8 cellular contexts compared by ENCODE assay signal in the genomic region with DNA sequence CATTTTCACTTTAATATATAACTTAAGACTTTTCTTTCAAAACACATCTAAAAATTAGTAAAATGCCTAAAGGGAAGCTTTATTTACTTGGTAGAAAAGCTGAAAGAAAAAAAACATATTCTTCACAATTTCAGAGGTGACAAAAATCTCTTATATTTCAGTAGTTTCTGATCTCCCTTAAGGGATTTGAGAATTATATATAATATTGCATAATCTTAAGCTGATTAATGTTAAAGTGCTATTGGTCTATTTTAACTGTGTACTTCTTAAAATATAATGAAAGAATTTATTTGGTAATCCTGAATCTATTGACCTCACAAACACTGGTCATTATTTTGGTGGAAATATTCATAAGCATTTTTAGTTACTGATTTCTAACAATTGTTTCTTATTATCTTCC. TPM values are rescaled to one million over a fixed set of nuclear protein-coding genes. Genes with fewer than 3 reads are reported as not detected.
A peak's percentile ranks its signal among the peaks of the same experiment; 100 is the strongest.
DNase-seq lines count a peak whose midpoint lies in the region; ATAC-seq, FAIRE-seq and TF ChIP-seq lines count a peak whose summit lies in the region.

No MANE protein-coding gene starts in this region.

- peak overlapping the region; percentile 91 to 94 for H3K27ac Mint-ChIP-seq in natural killer cell

- DNase-seq in AG10803 (ENCODE audit: low read depth) (no peak), LNCaP clone FGC (ENCODE audit: low read depth) (no peak), colonic mucosa (no peak), natural killer cell (no peak), DMS153 treated with DMSO at 0.1 percent for 48 hours (lab: John Stamatoyannopoulos, UW; ENCODE audit: unreplicated experiment) (no peak), epidermal melanocyte (ENCODE audit: insufficient read length, low spot score) (no peak), NCI-H1694 (lab: John Stamatoyannopoulos, UW) (no peak), frontal cortex (ENCODE audit: low spot score in 2 of 2) (no peak)

- H3K4me1 Mint-ChIP-seq in natural killer cell, result peaks cover 28 to 37% of the 10 kb centered on the region in 2 donors

- TF ChIP-seq CTCF in AG10803 (conservative IDR thresholded peaks at IDR 0.05; ENCODE audit: low read length), result no peak
- no peak for TF ChIP-seq CTCF in LNCaP clone FGC (IDR thresholded peaks at IDR 0.05; ENCODE audit: control insufficient read depth, extremely low read depth, insufficient read depth)
- no peak for TF ChIP-seq CTCF in colonic mucosa (IDR thresholded peaks at IDR 0.05)
- no peak for TF ChIP-seq CTCF in natural killer cell (IDR thresholded peaks at IDR 0.05)

- H3K27me3 ChIP-seq in colonic mucosa, result no peaks in the 10 kb centered on the region

- peak overlapping the region; percentile 96 for H3K27ac ChIP-seq in colonic mucosa

- ATAC-seq in natural killer cell, result no peak

- H3K36me3 ChIP-seq in colonic mucosa, result no peaks in the 10 kb centered on the region

- no peaks in the 10 kb centered on the region for H3K27me3 Mint-ChIP-seq in natural killer cell (ENCODE audit: low read depth in 2 of 2)

- no peak for FAIRE-seq in frontal cortex (lab: Jason Lieb, UNC)

- H3K36me3 Mint-ChIP-seq in natural killer cell, result no peaks in the 10 kb centered on the region

- H3K9ac ChIP-seq in colonic mucosa (ENCODE audit: low read depth in 2 of 2, low read length in 2 of 2), result peak overlapping the region; percentile 77 to 94

- H3K9me3 ChIP-seq in colonic mucosa, result no peaks in the 10 kb centered on the region

- intact Hi-C loops in colonic mucosa (cut with DNase I), result no loop called here
- intact Hi-C loops in natural killer cell (cut with micrococcal nuclease), result loop anchor here (2.0 to 5.0 kb wide), 3 partner anchors 54 to 120 kb away; partner anchors contain the start of gene OTUD7B

- H3K4me3 ChIP-seq in AG10803 (ENCODE audit: low read length), result peak overlapping the region; percentile 88
- H3K4me3 ChIP-seq in LNCaP clone FGC (ENCODE audit: low read depth, low read length), result peak overlapping the region; percentile 63
- peak overlapping the region; percentile 67 for H3K4me3 ChIP-seq in colonic mucosa

- peak overlapping the region; percentile 97 for H3K4me3 Mint-ChIP-seq in natural killer cell

- H3K4me1 ChIP-seq in colonic mucosa, result peaks cover 4% of the 10 kb centered on the region

- no peaks in the 10 kb centered on the region for H3K9me3 Mint-ChIP-seq in natural killer cell

RNA-seq across cellular contexts. Expression of gene VPS45, which starts 1.2 kb away (rescaled TPM):
- total RNA-seq in colonic mucosa (10 to 100 TPM; 30.3 to 30.6 TPM), natural killer cell (10 to 100 TPM; 28.8 to 41.1 (median 33.0) TPM), frontal cortex (70.1 TPM)

RNA-seq across cellular contexts. Expression of gene OTUD7B, which starts 55.8 kb away (rescaled TPM):
- total RNA-seq in colonic mucosa (10 to 100 TPM; 33.7 to 38.7 TPM), natural killer cell (10 to 100 TPM; 10.6 to 19.6 (median 12.3) TPM), frontal cortex (4.9 TPM)
